Comparison of ENCODE assay signal across 33 cellular contexts in the genomic region with DNA sequence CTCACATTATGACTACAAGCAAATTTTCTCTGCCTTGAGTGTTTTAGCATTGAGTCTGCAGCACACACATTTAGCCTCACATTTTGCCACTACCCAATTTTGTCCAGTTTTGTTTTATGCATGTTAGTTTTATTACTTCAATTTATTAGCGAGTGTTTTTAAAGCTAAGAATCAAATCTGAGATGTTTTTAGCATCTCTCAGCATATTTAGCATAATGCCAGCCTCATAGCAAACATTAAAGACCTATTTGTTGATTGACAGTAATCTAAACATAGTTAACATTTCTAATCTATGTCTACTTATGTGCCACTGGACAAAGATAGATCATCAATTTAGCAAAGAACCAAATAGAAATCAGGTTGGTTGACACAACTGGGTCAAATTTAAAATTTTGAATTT.
"Had no signal": no experiment of that assay in that cellular context is flagged by ENCODE, and none has a peak within 500 bp of the region (broad histone marks: within the 10 kb centered on the region; RNA-seq: fewer than 3 reads in every experiment).

No MANE protein-coding gene starts in this region.

- H3K27ac ChIP-seq: adrenal gland, ascending aorta, body of pancreas, brain microvascular endothelial cell, breast epithelium, cardiac muscle cell had no signal

- H3K9me3 ChIP-seq: adrenal gland, ascending aorta, body of pancreas, breast epithelium had no signal

- ATAC-seq: activated naive CD4-positive, alpha-beta T cell treated with anti-CD3 and anti-CD28 coated beads, Interleukin-2, amount 50 U/mL, for 72 hours; activated naive CD8-positive, alpha-beta T cell treated with anti-CD3 and anti-CD28 coated beads, Interleukin-2, amount 50 U/mL, for 24 hours; activated T-cell treated with anti-CD3 and anti-CD28 coated beads, Interleukin-2, amount 50 U/mL, for 4 hours; activated T-cell treated with anti-CD3 and anti-CD28 coated beads, Interleukin-2, amount 50 U/mL, for 72 hours; activated T-helper 17 cell treated with anti-CD3 and anti-CD28 coated beads, Interleukin-2, amount 50 U/mL, for 72 hours; body of pancreas had no signal

- DNase-seq: activated effector memory CD4-positive, alpha-beta T cell treated with anti-CD3 and anti-CD28 coated beads, Interleukin-2, amount 50 U/mL, for 16 hours; activated effector memory CD4-positive, alpha-beta T cell treated with Interleukin-2 at 50 U/mL for 16 hours; activated gamma-delta T cell treated with Interleukin-2 at 50 U/mL for 16 hours; activated naive CD4-positive, alpha-beta T cell; activated naive CD4-positive, alpha-beta T cell treated with anti-CD3 and anti-CD28 coated beads for 36 hours; activated naive CD4-positive, alpha-beta T cell treated with anti-CD3 and anti-CD28 coated beads, Interleukin-2, amount 10 ng/mL, durations not matched to agents 7 days and 5 days; activated naive CD4-positive, alpha-beta T cell treated with anti-CD3 and anti-CD28 coated beads, Interleukin-2, amount 50 U/mL, for 16 hours; activated naive CD4-positive, alpha-beta T cell treated with Interleukin-2 at 50 U/mL for 16 hours; activated naive CD8-positive, alpha-beta T cell treated with anti-CD3 and anti-CD28 coated beads for 36 hours; activated naive CD8-positive, alpha-beta T cell treated with anti-CD3 and anti-CD28 coated beads, Interleukin-2, amount 10 ng/mL, durations not matched to agents 7 days and 5 days; activated naive CD8-positive, alpha-beta T cell treated with anti-CD3 and anti-CD28 coated beads, Interleukin-2, amount 50 U/mL, for 24 hours; activated T-cell treated with anti-CD3 and anti-CD28 coated beads, Interleukin-2, amount 50 U/mL, for 24 hours; activated T-cell treated with anti-CD3 and anti-CD28 coated beads, Interleukin-2, amount 50 U/mL, for 4 hours; activated T-cell treated with anti-CD3 and anti-CD28 coated beads, Interleukin-2, amount 50 U/mL, for 48 hours; activated T-cell treated with anti-CD3 and anti-CD28 coated beads, Interleukin-2, amount 50 U/mL, for 72 hours; adrenal gland; amniotic stem cell; amygdala; anterior cingulate cortex; aorta; body of pancreas; brain microvascular endothelial cell; caudate nucleus; central memory CD4-positive, alpha-beta T cell; cerebellar nuclear complex had no signal

- H3K36me3 ChIP-seq: adrenal gland, ascending aorta, brain microvascular endothelial cell, breast epithelium, cardiac muscle cell had no signal

- H3K4me1 ChIP-seq: adrenal gland, ascending aorta, body of pancreas, breast epithelium had no signal

- H3K4me3 ChIP-seq: adrenal gland, ascending aorta, body of pancreas, breast epithelium, cardiac muscle cell had no signal

- H3K27me3 ChIP-seq: adrenal gland, ascending aorta, body of pancreas, brain microvascular endothelial cell, breast epithelium, cardiac muscle cell had no signal

- FAIRE-seq: astrocyte, bronchial epithelial cell, colon had no signal
